In genomic region chr5:142883438-142883837, GRCh38 we compare ENCODE assay signal across 18 cellular contexts.
"Had no signal": no experiment of that assay in that cellular context is flagged by ENCODE, and none has a peak within 500 bp of the region (broad histone marks: within the 10 kb centered on the region; RNA-seq: fewer than 3 reads in every experiment).

No MANE protein-coding gene starts in this region.

- H3K4me3 ChIP-seq: breast epithelium, prostate gland, stomach, upper lobe of right lung had no signal

- FAIRE-seq: kidney had no signal

- H3K4me1 ChIP-seq: breast epithelium, prostate gland had no signal

- H3K36me3 ChIP-seq: breast epithelium, prostate gland had no signal

- H3K27ac ChIP-seq: breast epithelium, prostate gland, stomach, upper lobe of right lung, VCaP had no signal

- DNase-seq: activated CD4-positive, alpha-beta T cell treated with anti-CD3 and anti-CD28 coated beads, Interleukin-2, amount 10 ng/mL, durations not matched to agents 7 days and 5 days; activated CD4-positive, CD25-positive, alpha-beta regulatory T cell treated with anti-CD3 and anti-CD28 coated beads, Interleukin-2, amount 50 U/mL, for 72 hours; activated CD8-positive, alpha-beta memory T cell treated with anti-CD3 and anti-CD28 coated beads, Interleukin-2, amount 10 ng/mL, durations not matched to agents 7 days and 5 days; activated CD8-positive, alpha-beta T cell treated with anti-CD3 and anti-CD28 coated beads for 36 hours; activated gamma-delta T cell treated with Interleukin-2 at 50 U/mL for 16 hours; anterior cingulate cortex; cortex of kidney; endodermal cell; kidney; mammary epithelial cell; midbrain; stimulated activated CD4-positive, alpha-beta T cell treated with anti-CD3 and anti-CD28 coated beads, Interleukin-1b, Interleukin-23, amount 100 ng/mL, for 48 hours; stomach; T-cell; upper lobe of right lung had no signal

- H3K27me3 ChIP-seq: breast epithelium, stomach, upper lobe of right lung had no signal

- H3K9me3 ChIP-seq: breast epithelium, prostate gland, stomach, upper lobe of right lung had no signal
